ENCODE assay signal across 1 cellular context in genomic region chr10:127679642-127680255, GRCh38.
TF ChIP-seq lines count a peak whose summit lies in the region.

No MANE protein-coding gene starts in this region.

TF ChIP-seq in WTC11, 78 proteins besides CTCF, POLR2A, EP300 and RAD21 (continued from another document):
- no peak for TF ChIP-seq ZNF425 (CRISPR knock-in tag; conservative IDR thresholded peaks at IDR 0.05)
- no peak for TF ChIP-seq ERG (CRISPR knock-in tag; IDR thresholded peaks at IDR 0.05)
- TF ChIP-seq NR2C2 (CRISPR knock-in tag; IDR thresholded peaks at IDR 0.05) = no peak
- TF ChIP-seq NFE2L1 (CRISPR knock-in tag; IDR thresholded peaks at IDR 0.05) = no peak
- TF ChIP-seq ATF3 (CRISPR knock-in tag; conservative IDR thresholded peaks at IDR 0.05) = no peak
